Comparison of ENCODE assay signal across 15 cellular contexts in the genomic region with DNA sequence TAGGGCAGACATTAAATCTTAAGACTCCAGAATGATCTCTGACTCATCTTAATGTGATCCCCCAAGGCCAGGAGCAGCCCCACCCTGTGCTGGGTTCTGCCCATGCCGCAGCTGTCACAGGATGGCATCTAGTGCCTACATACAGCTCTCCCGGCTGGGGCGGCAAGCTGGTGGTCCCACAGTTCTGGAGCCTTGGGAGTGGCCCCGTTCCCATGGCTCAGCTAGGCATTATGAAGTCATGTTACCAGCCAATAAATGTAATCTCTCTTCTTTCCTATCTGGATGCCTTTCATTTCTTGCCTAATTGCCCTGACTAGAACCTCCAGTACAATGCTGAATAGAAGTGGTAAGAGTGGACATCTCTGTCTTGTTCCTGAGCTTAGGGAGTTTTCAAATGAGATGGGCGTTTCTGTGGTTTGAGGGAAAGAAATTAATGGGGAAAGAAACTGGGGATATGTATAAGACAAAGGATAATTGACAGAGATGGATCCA.
DNase-seq lines count a peak whose midpoint lies in the region; ATAC-seq, FAIRE-seq and TF ChIP-seq lines count a peak whose summit lies in the region.
"Had no signal": no experiment of that assay in that cellular context is flagged by ENCODE, and none has a peak within 500 bp of the region (broad histone marks: within the 10 kb centered on the region; RNA-seq: fewer than 3 reads in every experiment).

No MANE protein-coding gene starts in this region.

- no peak for TF ChIP-seq CTCF in A549 (IDR thresholded peaks at IDR 0.05)

- ATAC-seq in A549 (peak in 1 of 2 experiments; percentile 39; a peak in 3 of 6 replicates), GM19328 (IDR thresholded peaks at IDR 0.05; ENCODE audit: unreplicated experiment) (no peak), HG03095 (IDR thresholded peaks at IDR 0.05; ENCODE audit: unreplicated experiment) (no peak), GM21515 (IDR thresholded peaks at IDR 0.05; ENCODE audit: unreplicated experiment) (no peak)
- ATAC-seq: pancreas had no signal

- no peak for TF ChIP-seq POLR2A in A549 (IDR thresholded peaks at IDR 0.05; ENCODE audit: low read length)

- H3K4me3 ChIP-seq in A549 (no peak overlapping the region), GM23248 (no peak overlapping the region)
- H3K4me3 ChIP-seq: pancreas had no signal

- no peak overlapping the region for H2AFZ ChIP-seq in GM23248

- POLR2A ChIA-PET in A549 (lab: Yijun Ruan, JAX) = no interaction called here

- no peak for TF ChIP-seq EP300 in A549 (IDR thresholded peaks at IDR 0.05)

- H3K27me3 ChIP-seq in GM23248 (replicated peaks; ENCODE audit: insufficient read depth) = no peaks in the 10 kb centered on the region
- H3K27me3 ChIP-seq: pancreas had no signal

- H4K20me1 ChIP-seq in GM23248 (ENCODE audit: insufficient read depth) = no peaks in the 10 kb centered on the region

- peak overlapping the region; percentile 46 to 67 for H3K27ac ChIP-seq in A549
- H3K27ac ChIP-seq in GM23248 = no peak overlapping the region
- H3K27ac ChIP-seq: KMS-11, pancreas had no signal

- DNase-seq in A549 (ENCODE audit: low read depth in 1 of 2, low spot score in 1 of 2) = peak in 1 of 2 experiments; percentile 29
- peak; percentile 18 for DNase-seq in GM23248
- DNase-seq in amniotic epithelial cell (ENCODE audit: low read depth) = peak; percentile 77
- DNase-seq in mesenteric fat pad (ENCODE audit: low spot score) = peak; percentile 72
- DNase-seq in GF-D8 (lab: John Stamatoyannopoulos, UW) = no peak
- DNase-seq: activated CD4-positive, alpha-beta T cell treated with anti-CD3 and anti-CD28 coated beads, Interleukin-2, amount 10 ng/mL, durations not matched to agents 24 days and 14 days; effector CD4-positive, alpha-beta T cell; NCI-H2081 treated with DMSO at 0.1 percent for 48 hours; NK-92 treated with Interleukin-12 subunit alpha and Interleukin-12 subunit beta, amount 100 ng/mL, for 24 hours; stimulated activated naive CD4-positive, alpha-beta T cell treated with Interleukin-2 at 50 U/mL for 16 hours had no signal

- peak overlapping the region; percentile 39 for H3K4me2 ChIP-seq in A549
- no peak overlapping the region for H3K4me2 ChIP-seq in GM23248 (ENCODE audit: unreplicated experiment)
- H3K4me2 ChIP-seq: KMS-11 had no signal

- H3K9me3 ChIP-seq in A549 (no peaks in the 10 kb centered on the region), GM23248 (ENCODE audit: low read depth) (no peaks in the 10 kb centered on the region)
- H3K9me3 ChIP-seq: pancreas had no signal

- no peaks in the 10 kb centered on the region for H3F3A ChIP-seq in GM23248 (ENCODE audit: insufficient read depth)

- no peak for TF ChIP-seq RAD21 in A549 (conservative IDR thresholded peaks at IDR 0.05 in 1 of 2, IDR thresholded peaks at IDR 0.05 in 1 of 2)

- H3K4me1 ChIP-seq in A549 (peaks cover 32% of the 10 kb centered on the region), GM23248 (ENCODE audit: insufficient read depth) (no peaks in the 10 kb centered on the region)
- H3K4me1 ChIP-seq: pancreas had no signal

- in situ Hi-C loops in GM23248 (cut with MboI) = no loop called here

- H3K79me2 ChIP-seq in GM23248 (ENCODE audit: insufficient read depth) = no peaks in the 10 kb centered on the region

- H3K9me2 ChIP-seq in GM23248 (ENCODE audit: insufficient read depth) = no peaks in the 10 kb centered on the region

- CTCF ChIA-PET in A549 (lab: Yijun Ruan, JAX) = interaction anchor here (1.2 to 1.7 kb wide), 3 partner anchors 33 to 1342 kb away, joined by 3 to 7 read pairs (median 4); no protein-coding TSS in a partner anchor

- no peak overlapping the region for H3K9ac ChIP-seq in GM23248
- H3K9ac ChIP-seq: KMS-11 had no signal

- 84% methylated on average over 5 of the region's 5 CpGs for WGBS in A549 (ENCODE audit: missing lambda C conversion rate)
- 88 to 92% methylated on average over 5 of the region's 5 CpGs for WGBS in GM23248 (ENCODE audit: low coverage in 1 of 2, low lambda C conversion rate in 2 of 2, missing lambda C conversion rate in 2 of 2), 2 experiments

- no peaks in the 10 kb centered on the region for H3K36me3 ChIP-seq in GM23248 (ENCODE audit: low read depth)

- FAIRE-seq in A549 (lab: Jason Lieb, UNC) = peak; percentile 68
- FAIRE-seq: pancreas had no signal

TF ChIP-seq in A549, 52 proteins besides CTCF, POLR2A, EP300 and RAD21:
- TF ChIP-seq ZFP36 (IDR thresholded peaks at IDR 0.05; ENCODE audit: borderline replicate concordance, partially characterized antibody) = no peak
- no peak for TF ChIP-seq FOSL2 (IDR thresholded peaks at IDR 0.05)
- 0 out of 2 replicates have a peak, but pooled peaks have one; percentile 22 for TF ChIP-seq FOSL2 (CRISPR knock-in tag; IDR thresholded peaks at IDR 0.05)
TF ChIP-seq in A549: peak in this region for 1.
